ENCODE assay signal across 8 cellular contexts in genomic region chr3:134249442-134249841, GRCh38. TPM values are rescaled to one million over a fixed set of nuclear protein-coding genes. Genes with fewer than 3 reads are reported as not detected.
DNase-seq lines count a peak whose midpoint lies in the region; ATAC-seq, FAIRE-seq and TF ChIP-seq lines count a peak whose summit lies in the region.

No MANE protein-coding gene starts in this region.

- DNase-seq in DND-41: no peak
- DNase-seq in PC-3: no peak
- no peak for DNase-seq in epithelial cell of esophagus (ENCODE audit: low read depth)
- DNase-seq in pancreas: no peak
- no peak for DNase-seq in NCI-H1417 treated with DMSO at 0.1 percent for 48 hours (lab: John Stamatoyannopoulos, UW)
- no peak for DNase-seq in head of caudate nucleus
- no peak for DNase-seq in stimulated activated CD4-positive, alpha-beta T cell treated with anti-CD3 and anti-CD28 coated beads, Interleukin-1b, Interleukin-23, amount 100 ng/mL, for 48 hours

- 0 out of 3 replicates have a peak, but pooled peaks have one; percentile 6 for ATAC-seq in DND-41 (ENCODE audit: insufficient read depth, low read depth)
- no peak for ATAC-seq in PC-3
- no peak for ATAC-seq in pancreas
- ATAC-seq in HG03520 (IDR thresholded peaks at IDR 0.05; ENCODE audit: unreplicated experiment): no peak

- H3K4me2 ChIP-seq in DND-41 (ENCODE audit: insufficient read depth, low read length) (peak overlapping the region; percentile 78), PC-3 (ENCODE audit: low read length) (peak overlapping the region; percentile 87)

- peaks cover 51% of the 10 kb centered on the region for H3K4me1 ChIP-seq in DND-41 (ENCODE audit: insufficient read depth, low read length)
- peaks cover 6% of the 10 kb centered on the region; the same call in 1 of the 2 replicates for H3K4me1 ChIP-seq in PC-3 (ENCODE audit: insufficient read depth, low read length)
- peaks cover 0 to 13% (median 10%) of the 10 kb centered on the region in 3 donors for H3K4me1 ChIP-seq in pancreas

- H3K9ac ChIP-seq in DND-41 (ENCODE audit: low read depth, low read length) (peak overlapping the region; percentile 78), PC-3 (ENCODE audit: low read length) (peak overlapping the region; percentile 74)

- H3K27me3 ChIP-seq in DND-41 (ENCODE audit: insufficient read depth, low read length, poor library complexity): no peaks in the 10 kb centered on the region
- H3K27me3 ChIP-seq in PC-3 (ENCODE audit: low read length): no peaks in the 10 kb centered on the region
- H3K27me3 ChIP-seq in pancreas: no peaks in the 10 kb centered on the region

- no peak for FAIRE-seq in pancreas (lab: Jason Lieb, UNC)

- H2AFZ ChIP-seq in DND-41 (ENCODE audit: low read depth, low read length) (no peak overlapping the region), PC-3 (ENCODE audit: low read length) (no peak overlapping the region)

- H4K20me1 ChIP-seq in DND-41 (ENCODE audit: insufficient read depth, low read length) (peaks cover 29% of the 10 kb centered on the region), PC-3 (ENCODE audit: low read length) (peaks cover 15% of the 10 kb centered on the region)

- POLR2A ChIA-PET in PC-3 (lab: Charles Lee; ENCODE audit: unreplicated experiment): no interaction called here

- H3K27ac ChIP-seq in DND-41 (ENCODE audit: low read length) (peak overlapping the region; percentile 23; the same call in 1 of the 2 replicates), PC-3 (ENCODE audit: low read length) (no peak overlapping the region), pancreas (peak overlapping the region; percentile 75 to 91 (median 84))

- H3K79me2 ChIP-seq in DND-41 (ENCODE audit: insufficient read depth, low read length) (peaks cover 63% of the 10 kb centered on the region), PC-3 (ENCODE audit: low read length) (peaks cover 59% of the 10 kb centered on the region)

- TF ChIP-seq CTCF in DND-41 (IDR thresholded peaks at IDR 0.05; ENCODE audit: borderline replicate concordance, extremely low read depth, low read length, poor library complexity, severe bottlenecking): no peak
- TF ChIP-seq CTCF in PC-3 (conservative IDR thresholded peaks at IDR 0.05; ENCODE audit: low read depth, low read length): no peak; the same call in 1 of the 2 replicates
- no peak for TF ChIP-seq CTCF in epithelial cell of esophagus (IDR thresholded peaks at IDR 0.05; ENCODE audit: insufficient read depth, low read depth, low read length, missing control alignments)
- TF ChIP-seq CTCF in pancreas (IDR thresholded peaks at IDR 0.05): no peak

- CTCF ChIA-PET in PC-3 (lab: Charles Lee): no interaction called here

- H3F3A ChIP-seq in PC-3 (ENCODE audit: low read length, unreplicated experiment): no peaks in the 10 kb centered on the region

- WGBS in pancreas, 2 donors: 2 to 3% methylated on average over 4 of the region's 4 CpGs

- intact Hi-C loops in PC-3 (cut with micrococcal nuclease): no loop called here
- intact Hi-C loops in pancreas (cut with DNase I): no loop called here
- intact Hi-C loops in head of caudate nucleus (cut with DNase I): no loop called here

- no peaks in the 10 kb centered on the region for H3K9me2 ChIP-seq in PC-3 (replicated peaks; ENCODE audit: low read length)

- H3K36me3 ChIP-seq in DND-41 (ENCODE audit: insufficient read depth, low read length): no peaks in the 10 kb centered on the region
- H3K36me3 ChIP-seq in PC-3 (ENCODE audit: low read depth, low read length): no peaks in the 10 kb centered on the region
- no peaks in the 10 kb centered on the region for H3K36me3 ChIP-seq in pancreas

- H3K9me3 ChIP-seq in DND-41 (ENCODE audit: insufficient read depth, low read length, severe bottlenecking): no peaks in the 10 kb centered on the region
- no peaks in the 10 kb centered on the region for H3K9me3 ChIP-seq in PC-3 (ENCODE audit: low read length)
- no peaks in the 10 kb centered on the region for H3K9me3 ChIP-seq in pancreas

- TSS peak; percentile 47 for BruUV-seq in PC-3 (replicated peaks; lab: Mats Ljungman, UMichigan)

- H3K4me3 ChIP-seq in DND-41 (ENCODE audit: low read depth in 1 of 2, low read length in 2 of 2) (peak overlapping the region; percentile 59 to 93; a peak in 3 of 4 replicates), PC-3 (ENCODE audit: low read length) (peak overlapping the region; percentile 96), epithelial cell of esophagus (ENCODE audit: low read length) (peak overlapping the region; percentile 73), pancreas (peak overlapping the region; percentile 31 to 87 (median 72))

RNA-seq across cellular contexts. Expression of gene RYK, which starts 1.2 kb away (rescaled TPM):
- 44.1 and 47.2 TPM in 2 replicates for total RNA-seq in PC-3 (2014; rRNA removed)
- total RNA-seq in pancreas: 10 to 100 TPM; 14.9 to 31.9 (median 20.5) TPM
- 10 to 100 TPM; 13.8 to 22.8 TPM for polyA plus RNA-seq in pancreas
